Comparison of ENCODE assay signal across 15 cellular contexts in the genomic region with DNA sequence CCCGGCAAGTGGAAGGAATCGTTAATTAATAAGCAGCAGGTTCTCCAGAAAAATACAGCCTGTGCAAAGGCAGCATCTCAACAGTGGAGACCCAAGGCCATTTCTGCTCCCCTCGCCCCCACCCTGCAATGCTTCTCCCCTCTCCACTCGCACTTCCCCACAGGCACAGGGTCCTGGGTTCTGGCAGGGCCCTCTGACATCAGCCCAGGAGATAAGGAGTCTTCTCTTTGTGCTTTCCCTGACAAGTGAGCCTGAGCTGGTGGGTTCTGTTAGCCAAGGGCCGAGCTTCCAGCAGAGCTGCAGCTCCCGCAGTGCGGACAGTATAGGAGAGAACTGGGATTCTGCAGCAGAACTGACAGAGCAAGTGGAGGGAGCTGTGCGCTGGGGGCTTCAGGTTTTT.
DNase-seq lines count a peak whose midpoint lies in the region; ATAC-seq and TF ChIP-seq lines count a peak whose summit lies in the region.
"Had no signal": no experiment of that assay in that cellular context is flagged by ENCODE, and none has a peak within 500 bp of the region (broad histone marks: within the 10 kb centered on the region; RNA-seq: fewer than 3 reads in every experiment).

No MANE protein-coding gene starts in this region.

- H3K79me2 ChIP-seq in MM.1S (ENCODE audit: low read length): no peaks in the 10 kb centered on the region
- no peaks in the 10 kb centered on the region for H3K79me2 ChIP-seq in trophoblast cell (ENCODE audit: control insufficient read depth, insufficient read depth, low read length, poor library complexity)

- no peaks in the 10 kb centered on the region for H3K79me1 ChIP-seq in trophoblast cell (ENCODE audit: low read length)

- H3K27ac ChIP-seq in MM.1S (ENCODE audit: low read length) (no peak overlapping the region), trophoblast cell (ENCODE audit: low read depth, low read length) (no peak overlapping the region)
- H3K27ac ChIP-seq: GM23248 had no signal

- H3K23ac ChIP-seq in trophoblast cell (ENCODE audit: low read length): no peak overlapping the region

- peaks cover 11% of the 10 kb centered on the region for H3F3A ChIP-seq in MM.1S (ENCODE audit: insufficient read depth, low read length)

- peak; percentile 53 for DNase-seq in BE2C
- no peak for DNase-seq in MM.1S
- peak; percentile 33 for DNase-seq in iPS-NIHi7 (ENCODE audit: extremely low spot score)
- DNase-seq in trophoblast cell: no peak
- DNase-seq in NCI-H146 treated with DMSO at 0.1 percent for 48 hours (lab: John Stamatoyannopoulos, UW; ENCODE audit: unreplicated experiment): no peak
- DNase-seq in NCI-H146 (lab: John Stamatoyannopoulos, UW): no peak
- DNase-seq: ACHN; C1 segment of cervical spinal cord; Calu3; CD4-positive, alpha-beta T cell; DMS 273 treated with DMSO at 0.1 percent for 48 hours; GM23248; H7 had no signal

- H3K18ac ChIP-seq in trophoblast cell (ENCODE audit: low read length): no peak overlapping the region

- H2AK5ac ChIP-seq in trophoblast cell (ENCODE audit: low read length): no peak overlapping the region

- no peak for ATAC-seq in HG02763 (IDR thresholded peaks at IDR 0.05; ENCODE audit: unreplicated experiment)
- ATAC-seq: GM12878 had no signal

- no CpG with 5 or more reads among the region's 8 CpGs for WGBS in trophoblast cell (ENCODE audit: extremely low coverage, insufficient coverage, insufficient read length)

- H3K4me3 ChIP-seq in BE2C (ENCODE audit: low read depth, low read length) (no peak overlapping the region), MM.1S (ENCODE audit: low read length) (no peak overlapping the region), trophoblast cell (ENCODE audit: low read depth, low read length) (no peak overlapping the region)
- H3K4me3 ChIP-seq: GM12878, GM23248 had no signal

- H3K36me3 ChIP-seq in BE2C (no peaks in the 10 kb centered on the region), MM.1S (replicated peaks; ENCODE audit: insufficient read depth, low read length) (no peaks in the 10 kb centered on the region), trophoblast cell (ENCODE audit: control insufficient read depth in 1 of 2, insufficient read depth in 2 of 2, low read length in 2 of 2) (no peaks in the 10 kb centered on the region)

- H4K8ac ChIP-seq in trophoblast cell (ENCODE audit: low read depth, low read length): no peak overlapping the region

- no peak overlapping the region for H4K91ac ChIP-seq in trophoblast cell (ENCODE audit: low read depth, low read length)

- H4K20me1 ChIP-seq in MM.1S (ENCODE audit: insufficient read depth, low read length): no peaks in the 10 kb centered on the region

- no peak for TF ChIP-seq CTCF in BE2C (IDR thresholded peaks at IDR 0.05; ENCODE audit: low read depth, low read length)
- no peak for TF ChIP-seq CTCF in MM.1S (IDR thresholded peaks at IDR 0.05; ENCODE audit: low read length)

- H3K9me2 ChIP-seq in MM.1S (replicated peaks; ENCODE audit: insufficient read depth, low read length): no peaks in the 10 kb centered on the region

- H2AFZ ChIP-seq in MM.1S (ENCODE audit: low read length) (no peak overlapping the region), trophoblast cell (ENCODE audit: insufficient read depth, low read length, poor library complexity) (no peak overlapping the region)
- H2AFZ ChIP-seq: GM23248 had no signal

- no peak overlapping the region for H3K14ac ChIP-seq in trophoblast cell (ENCODE audit: low read length)

- H3K27me3 ChIP-seq in BE2C (no peaks in the 10 kb centered on the region), MM.1S (replicated peaks; ENCODE audit: insufficient read depth, low read length) (no peaks in the 10 kb centered on the region), trophoblast cell (ENCODE audit: insufficient read depth, low read length) (no peaks in the 10 kb centered on the region)

- H3K4me2 ChIP-seq in MM.1S (ENCODE audit: low read depth, low read length): peak overlapping the region; percentile 16; the same call in 1 of the 2 replicates
- no peak overlapping the region for H3K4me2 ChIP-seq in trophoblast cell (ENCODE audit: low read length)

- no peak overlapping the region for H4K12ac ChIP-seq in trophoblast cell (ENCODE audit: low read depth, low read length)

- H3K9ac ChIP-seq in MM.1S (ENCODE audit: low read length): no peak overlapping the region
- peak overlapping the region; percentile 7 for H3K9ac ChIP-seq in trophoblast cell (ENCODE audit: low read length)
- H3K9ac ChIP-seq: GM23248 had no signal

- H3K9me3 ChIP-seq in BE2C: no peaks in the 10 kb centered on the region
- no peaks in the 10 kb centered on the region for H3K9me3 ChIP-seq in MM.1S (replicated peaks; ENCODE audit: insufficient read depth, low read length)
- no peaks in the 10 kb centered on the region for H3K9me3 ChIP-seq in trophoblast cell (ENCODE audit: insufficient read depth, low read depth, low read length)

- no peak overlapping the region for H2BK12ac ChIP-seq in trophoblast cell (ENCODE audit: low read length)

- H3K4me1 ChIP-seq in BE2C (peaks cover 42% of the 10 kb centered on the region), MM.1S (ENCODE audit: low read length) (peaks cover 41% of the 10 kb centered on the region), trophoblast cell (ENCODE audit: control insufficient read depth in 1 of 2, insufficient read depth in 2 of 2, low read length in 2 of 2) (no peaks in the 10 kb centered on the region)

- no peak overlapping the region for H3K4ac ChIP-seq in trophoblast cell (ENCODE audit: low read depth, low read length)

- no peak overlapping the region for H2BK120ac ChIP-seq in trophoblast cell (ENCODE audit: insufficient read depth, low read length, poor library complexity)

- no peak overlapping the region for H2BK5ac ChIP-seq in trophoblast cell (ENCODE audit: low read depth, low read length, poor library complexity)

Comparison
In these comparisons a context has a peak if more than half of its experiments do, and no peak if none do; other contexts are left out.
1. DNase-seq: peak in BE2C (single experiment) and iPS-NIHi7 (single experiment); none in MM.1S (single experiment), trophoblast cell (0 of 2), NCI-H146 treated with DMSO at 0.1 percent for 48 hours (single experiment) and NCI-H146 (single experiment).